ENCODE assay signal across 28 cellular contexts in the genomic region with DNA sequence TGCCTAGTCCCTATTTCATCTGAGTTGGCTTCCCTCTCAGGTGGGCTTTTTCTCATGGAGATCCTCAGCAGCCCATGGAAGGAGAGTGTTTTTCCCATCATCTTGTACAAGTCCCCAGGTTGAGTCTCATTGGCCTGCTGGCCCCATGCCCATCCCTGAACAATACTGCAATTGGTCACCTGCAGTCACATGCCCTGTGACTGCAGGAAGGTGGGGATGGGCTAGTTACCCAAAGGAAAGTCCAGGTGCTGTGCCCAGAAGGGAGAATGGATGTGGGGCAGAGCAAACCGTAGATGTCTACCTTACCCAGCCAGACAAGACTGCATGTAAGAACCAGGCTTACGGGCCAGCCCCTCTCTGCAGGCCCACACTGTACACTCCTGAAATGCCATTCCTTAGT.
"Had no signal": no experiment of that assay in that cellular context is flagged by ENCODE, and none has a peak within 500 bp of the region (broad histone marks: within the 10 kb centered on the region; RNA-seq: fewer than 3 reads in every experiment).

No MANE protein-coding gene starts in this region.

- DNase-seq: activated CD4-positive, alpha-beta memory T cell treated with anti-CD3 and anti-CD28 coated beads for 36 hours; activated CD4-positive, alpha-beta T cell treated with anti-CD3 and anti-CD28 coated beads for 36 hours; activated CD4-positive, alpha-beta T cell treated with anti-CD3 and anti-CD28 coated beads, Interleukin-2, amount 10 ng/mL, durations not matched to agents 24 days and 14 days; activated CD4-positive, CD25-positive, alpha-beta regulatory T cell; activated CD4-positive, CD25-positive, alpha-beta regulatory T cell treated with anti-CD3 and anti-CD28 coated beads, Interleukin-2, amount 50 U/mL, for 72 hours; activated CD8-positive, alpha-beta memory T cell treated with anti-CD3 and anti-CD28 coated beads, Interleukin-2, amount 10 ng/mL, durations not matched to agents 7 days and 5 days; activated CD8-positive, alpha-beta memory T cell treated with anti-CD3 and anti-CD28 coated beads, Interleukin-2, amount 50 U/mL, for 4 hours; activated CD8-positive, alpha-beta T cell treated with anti-CD3 and anti-CD28 coated beads, Interleukin-2, amount 10 ng/mL, durations not matched to agents 7 days and 5 days; activated gamma-delta T cell; activated naive CD4-positive, alpha-beta T cell; activated naive CD4-positive, alpha-beta T cell treated with anti-CD3 and anti-CD28 coated beads, Interleukin-2, amount 10 ng/mL, durations not matched to agents 7 days and 5 days; activated naive CD8-positive, alpha-beta T cell treated with anti-CD3 and anti-CD28 coated beads, Interleukin-2, amount 10 ng/mL, durations not matched to agents 7 days and 5 days; activated T-cell treated with anti-CD3 and anti-CD28 coated beads, Interleukin-2, amount 50 U/mL, for 1 hour; activated T-cell treated with anti-CD3 and anti-CD28 coated beads, Interleukin-2, amount 50 U/mL, for 48 hours; central memory CD4-positive, alpha-beta T cell; cerebellar nuclear complex; dorsolateral prefrontal cortex; effector memory CD4-positive, alpha-beta T cell; endodermal cell; foreskin fibroblast; head of caudate nucleus; T-helper 2 cell had no signal

- H3K4me1 Mint-ChIP-seq: activated naive CD8-positive, alpha-beta T cell treated with anti-CD3 and anti-CD28 coated beads, Interleukin-2, amount 10 ng/mL, durations not matched to agents 7 days and 5 days had no signal

- H3K4me3 Mint-ChIP-seq: activated CD4-positive, alpha-beta memory T cell treated with anti-CD3 and anti-CD28 coated beads for 36 hours; activated CD4-positive, alpha-beta T cell treated with anti-CD3 and anti-CD28 coated beads for 36 hours; activated CD4-positive, alpha-beta T cell treated with anti-CD3 and anti-CD28 coated beads, Interleukin-2, amount 10 ng/mL, durations not matched to agents 24 days and 14 days; activated CD8-positive, alpha-beta memory T cell treated with anti-CD3 and anti-CD28 coated beads, Interleukin-2, amount 10 ng/mL, durations not matched to agents 7 days and 5 days; activated CD8-positive, alpha-beta T cell treated with anti-CD3 and anti-CD28 coated beads, Interleukin-2, amount 10 ng/mL, durations not matched to agents 7 days and 5 days; activated naive CD4-positive, alpha-beta T cell treated with anti-CD3 and anti-CD28 coated beads, Interleukin-2, amount 10 ng/mL, durations not matched to agents 7 days and 5 days; activated naive CD8-positive, alpha-beta T cell treated with anti-CD3 and anti-CD28 coated beads, Interleukin-2, amount 10 ng/mL, durations not matched to agents 7 days and 5 days; activated T-helper 1 cell treated with anti-CD3 and anti-CD28 coated beads, Interleukin-12 subunit alpha, Interleukin-12 subunit beta, Interleukin-2, Interleukin-4 antibody, amounts not matched to agents 30 ng/mL and 10 ng/mL and 1 ng/mL, durations not matched to agents 14 hours and 24 hours and 36 hours; brain; dendritic cell treated with granulocyte-macrophage colony-stimulating factor and Interleukin-4, amounts not matched to agents 40 ng/mL and 50 ng/mL, for 4 days; endodermal cell had no signal

- H3K36me3 Mint-ChIP-seq: activated naive CD4-positive, alpha-beta T cell treated with anti-CD3 and anti-CD28 coated beads, Interleukin-2, amount 50 U/mL, for 72 hours had no signal

- ATAC-seq: activated CD4-positive, alpha-beta T cell treated with anti-CD3 and anti-CD28 coated beads for 36 hours; activated CD8-positive, alpha-beta memory T cell treated with anti-CD3 and anti-CD28 coated beads, Interleukin-2, amount 10 ng/mL, durations not matched to agents 7 days and 5 days; activated CD8-positive, alpha-beta T cell treated with anti-CD3 and anti-CD28 coated beads, Interleukin-2, amount 10 ng/mL, durations not matched to agents 7 days and 5 days; activated naive CD4-positive, alpha-beta T cell treated with anti-CD3 and anti-CD28 coated beads, Interleukin-2, amount 50 U/mL, for 72 hours; esophagus mucosa had no signal

- H3K27ac Mint-ChIP-seq: activated CD4-positive, alpha-beta memory T cell treated with anti-CD3 and anti-CD28 coated beads for 36 hours; activated CD4-positive, alpha-beta T cell treated with anti-CD3 and anti-CD28 coated beads for 36 hours; activated CD8-positive, alpha-beta memory T cell treated with anti-CD3 and anti-CD28 coated beads, Interleukin-2, amount 10 ng/mL, durations not matched to agents 7 days and 5 days; activated CD8-positive, alpha-beta T cell treated with anti-CD3 and anti-CD28 coated beads, Interleukin-2, amount 10 ng/mL, durations not matched to agents 7 days and 5 days; activated naive CD4-positive, alpha-beta T cell treated with anti-CD3 and anti-CD28 coated beads, Interleukin-2, amount 10 ng/mL, durations not matched to agents 7 days and 5 days; activated naive CD8-positive, alpha-beta T cell treated with anti-CD3 and anti-CD28 coated beads, Interleukin-2, amount 10 ng/mL, durations not matched to agents 7 days and 5 days; activated T-helper 1 cell treated with anti-CD3 and anti-CD28 coated beads, Interleukin-12 subunit alpha, Interleukin-12 subunit beta, Interleukin-2, Interleukin-4 antibody, amounts not matched to agents 30 ng/mL and 10 ng/mL and 1 ng/mL, durations not matched to agents 14 hours and 24 hours and 36 hours; brain; dendritic cell treated with granulocyte-macrophage colony-stimulating factor and Interleukin-4, amounts not matched to agents 40 ng/mL and 50 ng/mL, for 4 days; endodermal cell had no signal

- FAIRE-seq: frontal cortex had no signal

- H3K27me3 Mint-ChIP-seq: activated CD4-positive, alpha-beta memory T cell treated with anti-CD3 and anti-CD28 coated beads for 36 hours; activated CD4-positive, alpha-beta T cell treated with anti-CD3 and anti-CD28 coated beads for 36 hours; activated CD4-positive, alpha-beta T cell treated with anti-CD3 and anti-CD28 coated beads, Interleukin-2, amount 10 ng/mL, durations not matched to agents 24 days and 14 days; activated CD8-positive, alpha-beta memory T cell treated with anti-CD3 and anti-CD28 coated beads, Interleukin-2, amount 10 ng/mL, durations not matched to agents 7 days and 5 days; activated naive CD4-positive, alpha-beta T cell treated with anti-CD3 and anti-CD28 coated beads, Interleukin-2, amount 10 ng/mL, durations not matched to agents 7 days and 5 days; activated naive CD8-positive, alpha-beta T cell treated with anti-CD3 and anti-CD28 coated beads, Interleukin-2, amount 10 ng/mL, durations not matched to agents 7 days and 5 days; dendritic cell treated with granulocyte-macrophage colony-stimulating factor and Interleukin-4, amounts not matched to agents 40 ng/mL and 50 ng/mL, for 4 days had no signal

- H3K9me3 Mint-ChIP-seq: activated CD4-positive, alpha-beta memory T cell treated with anti-CD3 and anti-CD28 coated beads for 36 hours; activated CD4-positive, alpha-beta T cell treated with anti-CD3 and anti-CD28 coated beads, Interleukin-2, amount 10 ng/mL, durations not matched to agents 24 days and 14 days; activated naive CD4-positive, alpha-beta T cell treated with anti-CD3 and anti-CD28 coated beads, Interleukin-2, amount 10 ng/mL, durations not matched to agents 7 days and 5 days; activated naive CD4-positive, alpha-beta T cell treated with anti-CD3 and anti-CD28 coated beads, Interleukin-2, amount 50 U/mL, for 72 hours; activated naive CD8-positive, alpha-beta T cell treated with anti-CD3 and anti-CD28 coated beads, Interleukin-2, amount 10 ng/mL, durations not matched to agents 7 days and 5 days; activated T-helper 1 cell treated with anti-CD3 and anti-CD28 coated beads, Interleukin-12 subunit alpha, Interleukin-12 subunit beta, Interleukin-2, Interleukin-4 antibody, amounts not matched to agents 30 ng/mL and 10 ng/mL and 1 ng/mL, durations not matched to agents 14 hours and 24 hours and 36 hours; dendritic cell treated with granulocyte-macrophage colony-stimulating factor and Interleukin-4, amounts not matched to agents 40 ng/mL and 50 ng/mL, for 4 days; endodermal cell had no signal
